In the genomic region with DNA sequence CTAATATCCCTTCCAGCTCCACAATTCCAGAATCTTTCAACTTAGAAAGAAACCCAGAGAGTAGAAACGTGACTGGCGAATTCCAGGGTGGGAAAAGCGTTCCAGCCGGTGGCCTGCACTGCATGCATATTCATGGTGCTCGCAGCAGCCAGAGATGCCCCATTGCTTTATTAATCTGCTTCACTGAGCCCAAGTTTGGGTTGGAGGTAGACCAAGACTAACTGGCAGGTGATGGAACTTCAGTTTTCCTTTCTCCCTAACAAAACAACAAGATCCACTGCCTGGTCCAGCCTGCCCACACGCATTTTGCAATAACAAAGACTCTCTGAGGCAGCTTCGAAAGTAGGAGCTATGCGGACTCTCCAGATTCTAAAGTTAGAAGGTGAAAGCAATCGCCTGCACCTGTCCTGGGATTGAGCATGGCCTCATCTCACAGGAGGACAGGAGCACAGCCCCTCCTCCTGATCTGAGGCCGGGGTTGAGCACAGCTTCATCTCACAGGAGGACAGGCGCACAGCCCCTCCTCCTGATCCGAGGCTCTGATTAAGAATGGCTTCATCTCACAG, we compare ENCODE assay signal across 25 cellular contexts.
"Had no signal": no experiment of that assay in that cellular context is flagged by ENCODE, and none has a peak within 500 bp of the region (broad histone marks: within the 10 kb centered on the region; RNA-seq: fewer than 3 reads in every experiment).

No MANE protein-coding gene starts in this region.

- ATAC-seq: activated CD4-positive, CD25-positive, alpha-beta regulatory T cell treated with anti-CD3 and anti-CD28 coated beads, Interleukin-2, amount 50 U/mL, for 24 hours; activated CD8-positive, alpha-beta memory T cell treated with anti-CD3 and anti-CD28 coated beads, Interleukin-2, amount 10 ng/mL, durations not matched to agents 7 days and 5 days; activated T-cell treated with anti-CD3 and anti-CD28 coated beads, Interleukin-2, amount 50 U/mL, for 4 hours; activated T-helper 17 cell treated with anti-CD3 and anti-CD28 coated beads, Interleukin-2, amount 50 U/mL, for 72 hours; body of pancreas had no signal

- H3K27me3 ChIP-seq: body of pancreas, Peyer's patch had no signal

- H3K36me3 ChIP-seq: Peyer's patch, SJCRH30, WERI-Rb-1 had no signal

- H3K9me3 Mint-ChIP-seq: activated naive CD4-positive, alpha-beta T cell treated with anti-CD3 and anti-CD28 coated beads for 36 hours; activated T-cell treated with anti-CD3 and anti-CD28 coated beads, Interleukin-2, amount 50 U/mL, for 4 hours; activated T-helper 17 cell treated with anti-CD3 and anti-CD28 coated beads, Interleukin-2, amount 50 U/mL, for 72 hours had no signal

- H3K4me1 ChIP-seq: body of pancreas, Peyer's patch, SJCRH30 had no signal

- H3K4me3 ChIP-seq: body of pancreas, Peyer's patch, SJCRH30 had no signal

- H3K9me3 ChIP-seq: body of pancreas, Peyer's patch, SJCRH30, SK-N-SH had no signal

- DNase-seq: activated CD4-positive, alpha-beta T cell treated with anti-CD3 and anti-CD28 coated beads for 4 hours; activated CD8-positive, alpha-beta memory T cell treated with anti-CD3 and anti-CD28 coated beads, Interleukin-2, amount 10 ng/mL, durations not matched to agents 7 days and 5 days; activated gamma-delta T cell; activated naive CD4-positive, alpha-beta T cell treated with anti-CD3 and anti-CD28 coated beads for 36 hours; activated T-cell treated with anti-CD3 and anti-CD28 coated beads, Interleukin-2, amount 50 U/mL, for 4 hours; body of pancreas; cerebellar nuclear complex; Kasumi-1; KBM-7; NCI-H1105 treated with DMSO at 0.1 percent for 48 hours; NCI-H1436 treated with DMSO at 0.1 percent for 48 hours; NCI-H187; NCI-H2081; NCI-H446; NCI-H524; Peyer's patch; Right ventricle myocardium superior; SJCRH30; SK-N-SH; T-helper 1 cell; WERI-Rb-1 had no signal

- H3K27ac ChIP-seq: body of pancreas, Peyer's patch, RWPE1, SJCRH30, WERI-Rb-1 had no signal

- H3K4me3 Mint-ChIP-seq: activated CD8-positive, alpha-beta memory T cell treated with anti-CD3 and anti-CD28 coated beads, Interleukin-2, amount 10 ng/mL, durations not matched to agents 7 days and 5 days; activated naive CD4-positive, alpha-beta T cell treated with anti-CD3 and anti-CD28 coated beads for 36 hours; activated naive CD8-positive, alpha-beta T cell; activated T-cell treated with anti-CD3 and anti-CD28 coated beads, Interleukin-2, amount 50 U/mL, for 4 hours; activated T-helper 17 cell treated with anti-CD3 and anti-CD28 coated beads, Interleukin-2, amount 50 U/mL, for 72 hours had no signal

- H3K36me3 Mint-ChIP-seq: activated CD8-positive, alpha-beta memory T cell treated with anti-CD3 and anti-CD28 coated beads, Interleukin-2, amount 10 ng/mL, durations not matched to agents 7 days and 5 days; activated naive CD8-positive, alpha-beta T cell had no signal

- H3K27ac Mint-ChIP-seq: activated CD8-positive, alpha-beta memory T cell treated with anti-CD3 and anti-CD28 coated beads, Interleukin-2, amount 10 ng/mL, durations not matched to agents 7 days and 5 days; activated naive CD4-positive, alpha-beta T cell treated with anti-CD3 and anti-CD28 coated beads for 36 hours; activated naive CD8-positive, alpha-beta T cell; activated T-helper 17 cell treated with anti-CD3 and anti-CD28 coated beads, Interleukin-2, amount 50 U/mL, for 72 hours had no signal

- H3K4me1 Mint-ChIP-seq: activated CD8-positive, alpha-beta memory T cell treated with anti-CD3 and anti-CD28 coated beads, Interleukin-2, amount 10 ng/mL, durations not matched to agents 7 days and 5 days; activated T-helper 17 cell treated with anti-CD3 and anti-CD28 coated beads, Interleukin-2, amount 50 U/mL, for 72 hours had no signal
